Comparison of ENCODE assay signal across 13 cellular contexts in genomic region chr12:76451528-76451927, GRCh38.
DNase-seq lines count a peak whose midpoint lies in the region; ATAC-seq and TF ChIP-seq lines count a peak whose summit lies in the region.
"Had no signal": no experiment of that assay in that cellular context is flagged by ENCODE, and none has a peak within 500 bp of the region (broad histone marks: within the 10 kb centered on the region; RNA-seq: fewer than 3 reads in every experiment).

No MANE protein-coding gene starts in this region.

- H3K27ac ChIP-seq in GM23338 (ENCODE audit: low read depth): no peak overlapping the region
- H3K27ac ChIP-seq: PC-9 had no signal

- H3K36me3 ChIP-seq in GM23338 (ENCODE audit: insufficient read depth): no peaks in the 10 kb centered on the region

- H3K27ac Mint-ChIP-seq in GM23338: peak overlapping the region; percentile 59; the same call in 1 of the 2 replicates
- peak overlapping the region; percentile 29 for H3K27ac Mint-ChIP-seq in T-helper 17 cell
- H3K27ac Mint-ChIP-seq in neural crest cell (ENCODE audit: unreplicated experiment): peak overlapping the region; percentile 35
- H3K27ac Mint-ChIP-seq in type B pancreatic cell: no peak overlapping the region
- no peak overlapping the region for H3K27ac Mint-ChIP-seq in mesothelial cell of epicardium

- H3K4me2 ChIP-seq in GM23338: no peak overlapping the region
- H3K4me2 ChIP-seq: PC-9 had no signal

- H3K36me3 Mint-ChIP-seq in GM23338 (ENCODE audit: low read depth): peaks cover 4% of the 10 kb centered on the region; the same call in 2 of the 3 replicates
- peaks cover 7% of the 10 kb centered on the region for H3K36me3 Mint-ChIP-seq in T-helper 17 cell (ENCODE audit: low read depth)
- peaks cover 12% of the 10 kb centered on the region for H3K36me3 Mint-ChIP-seq in neural crest cell (ENCODE audit: low read depth)
- peaks cover 27% of the 10 kb centered on the region for H3K36me3 Mint-ChIP-seq in type B pancreatic cell
- H3K36me3 Mint-ChIP-seq in mesothelial cell of epicardium: peaks cover 21% of the 10 kb centered on the region

- ATAC-seq in GM23338 (no peak), T-helper 17 cell (no peak), HG02840 (IDR thresholded peaks at IDR 0.05; ENCODE audit: low FRiP score, unreplicated experiment) (no peak)

- no peak overlapping the region for H2AFZ ChIP-seq in GM23338
- H2AFZ ChIP-seq: PC-9 had no signal

- H3K4me1 ChIP-seq in GM23338 (ENCODE audit: insufficient read depth): no peaks in the 10 kb centered on the region

- peak; percentile 7 for DNase-seq in NCI-H510A treated with DMSO at 0.1 percent for 48 hours (lab: John Stamatoyannopoulos, UW)
- DNase-seq in NCI-H510A (lab: John Stamatoyannopoulos, UW): no peak
- DNase-seq in GM23338 (ENCODE audit: low spot score): no peak
- no peak for DNase-seq in T-helper 17 cell
- no peak for DNase-seq in neural crest cell (ENCODE audit: low read depth, low spot score)
- DNase-seq in type B pancreatic cell (ENCODE audit: extremely low spot score, unreplicated experiment): no peak
- no peak for DNase-seq in mesothelial cell of epicardium (ENCODE audit: low spot score in 2 of 2, unreplicated experiment in 2 of 2)
- DNase-seq: COR-L47, HCEC 1CT, NCI-H187 treated with DMSO at 0.1 percent for 48 hours, NCI-H526 treated with DMSO at 0.1 percent for 48 hours, PC-9 had no signal

- no peak overlapping the region for H3K4me3 Mint-ChIP-seq in GM23338
- H3K4me3 Mint-ChIP-seq in T-helper 17 cell: no peak overlapping the region
- H3K4me3 Mint-ChIP-seq in neural crest cell: no peak overlapping the region
- H3K4me3 Mint-ChIP-seq in type B pancreatic cell: no peak overlapping the region
- no peak overlapping the region for H3K4me3 Mint-ChIP-seq in mesothelial cell of epicardium

- no peak for TF ChIP-seq CTCF in GM23338 (conservative IDR thresholded peaks at IDR 0.05; ENCODE audit: low read depth in 2 of 2)
- no peak for TF ChIP-seq CTCF in neural crest cell (conservative IDR thresholded peaks at IDR 0.05)
- no peak for TF ChIP-seq CTCF in type B pancreatic cell (conservative IDR thresholded peaks at IDR 0.05)
- no peak for TF ChIP-seq CTCF in mesothelial cell of epicardium (IDR thresholded peaks at IDR 0.05; ENCODE audit: unreplicated experiment)

- H3K27me3 Mint-ChIP-seq in GM23338 (ENCODE audit: insufficient read depth, low read depth, poor library complexity) (peaks cover 1% of the 10 kb centered on the region), T-helper 17 cell (no peaks in the 10 kb centered on the region), neural crest cell (ENCODE audit: low read depth) (no peaks in the 10 kb centered on the region), type B pancreatic cell (no peaks in the 10 kb centered on the region), mesothelial cell of epicardium (ENCODE audit: low read depth) (no peaks in the 10 kb centered on the region)

- no peaks in the 10 kb centered on the region for H3K27me3 ChIP-seq in GM23338 (ENCODE audit: insufficient read depth)

- peaks cover 1% of the 10 kb centered on the region for H3K79me2 ChIP-seq in GM23338 (replicated peaks; ENCODE audit: insufficient read depth)

- no peaks in the 10 kb centered on the region for H3K4me1 Mint-ChIP-seq in GM23338
- peaks cover 20% of the 10 kb centered on the region for H3K4me1 Mint-ChIP-seq in T-helper 17 cell
- no peaks in the 10 kb centered on the region for H3K4me1 Mint-ChIP-seq in neural crest cell
- peaks cover 7% of the 10 kb centered on the region for H3K4me1 Mint-ChIP-seq in type B pancreatic cell (ENCODE audit: unreplicated experiment)
- peaks cover 2% of the 10 kb centered on the region for H3K4me1 Mint-ChIP-seq in mesothelial cell of epicardium

- H3K9me3 ChIP-seq in T-helper 17 cell (ENCODE audit: control insufficient read depth, low read length, poor library complexity, severe bottlenecking): no peaks in the 10 kb centered on the region

- H3F3A ChIP-seq in GM23338 (replicated peaks; ENCODE audit: low read depth): no peaks in the 10 kb centered on the region

- H3K9me2 ChIP-seq in GM23338 (ENCODE audit: insufficient read depth): no peaks in the 10 kb centered on the region

- 0 out of 2 replicates have a peak, but pooled peaks cover 3% of the 10 kb centered on the region for H4K20me1 ChIP-seq in GM23338 (replicated peaks; ENCODE audit: insufficient read depth)

- H3K9me3 Mint-ChIP-seq in GM23338: no peaks in the 10 kb centered on the region
- no peaks in the 10 kb centered on the region for H3K9me3 Mint-ChIP-seq in neural crest cell
- no peaks in the 10 kb centered on the region for H3K9me3 Mint-ChIP-seq in type B pancreatic cell
- peaks cover 9% of the 10 kb centered on the region for H3K9me3 Mint-ChIP-seq in mesothelial cell of epicardium

- H3K4me3 ChIP-seq in GM23338: no peak overlapping the region
- H3K4me3 ChIP-seq: PC-9 had no signal

TF ChIP-seq in GM23338, 12 proteins besides CTCF, POLR2A, EP300 and RAD21 (continues in another document):
- TF ChIP-seq POLR2AphosphoS5 (IDR thresholded peaks at IDR 0.05; ENCODE audit: low read depth) (no peak), STAT1 (IDR thresholded peaks at IDR 0.05; ENCODE audit: unreplicated experiment) (no peak), ZNF331 (CRISPR knock-in tag; IDR thresholded peaks at IDR 0.05; ENCODE audit: low read depth) (no peak), CREB1 (CRISPR knock-in tag; IDR thresholded peaks at IDR 0.05; ENCODE audit: low read depth) (no peak), EZH2phosphoT487 (IDR thresholded peaks at IDR 0.05; ENCODE audit: unreplicated experiment) (no peak), EZH2 (IDR thresholded peaks at IDR 0.05; ENCODE audit: low read depth, unreplicated experiment) (no peak), JUNB (IDR thresholded peaks at IDR 0.05; ENCODE audit: unreplicated experiment) (no peak), REST (IDR thresholded peaks at IDR 0.05; ENCODE audit: unreplicated experiment) (no peak), ETS1 (IDR thresholded peaks at IDR 0.05) (no peak), ZNF114 (CRISPR knock-in tag; IDR thresholded peaks at IDR 0.05) (no peak)

Comparison
In these comparisons a context has a peak if more than half of its experiments do, and no peak if none do; other contexts are left out.
1. H3K27ac Mint-ChIP-seq: peak in GM23338 (single experiment), T-helper 17 cell (single experiment) and neural crest cell (single experiment); none in type B pancreatic cell (single experiment) and mesothelial cell of epicardium (single experiment).